ENCODE assay signal across 17 cellular contexts in genomic region chr7:102468416-102469350, GRCh38. TPM values are rescaled to one million over a fixed set of nuclear protein-coding genes. Genes with fewer than 3 reads are reported as not detected.
DNase-seq lines count a peak whose midpoint lies in the region; ATAC-seq and TF ChIP-seq lines count a peak whose summit lies in the region.
"Had no signal": no experiment of that assay in that cellular context is flagged by ENCODE, and none has a peak within 500 bp of the region (broad histone marks: within the 10 kb centered on the region; RNA-seq: fewer than 3 reads in every experiment).

No MANE protein-coding gene starts in this region.

- H3K4me2 ChIP-seq in neuronal stem cell (ENCODE audit: insufficient read depth, low read length, poor library complexity, severe bottlenecking), result no peak overlapping the region

- H3K36me3 Mint-ChIP-seq in CD14-positive monocyte, result peaks cover 13 to 17% of the 10 kb centered on the region in 2 donors
- H3K36me3 Mint-ChIP-seq: IgD-negative memory B cell had no signal

- H3K4me1 ChIP-seq in BE2C, result peaks cover 10% of the 10 kb centered on the region
- H3K4me1 ChIP-seq in neuronal stem cell (ENCODE audit: control insufficient read depth in 2 of 2, insufficient read depth in 1 of 2, low read depth in 1 of 2, low read length in 2 of 2), result peaks cover 5 to 6% of the 10 kb centered on the region in 2 donors

- H3K4me1 Mint-ChIP-seq in CD14-positive monocyte, result peaks cover 21% of the 10 kb centered on the region

- no peak for TF ChIP-seq CTCF in BE2C (IDR thresholded peaks at IDR 0.05; ENCODE audit: low read depth, low read length)
- no peak for TF ChIP-seq CTCF in CD14-positive monocyte (IDR thresholded peaks at IDR 0.05)

- no peak overlapping the region for H2BK12ac ChIP-seq in neuronal stem cell (ENCODE audit: low read length)

- no peak overlapping the region for H3K4me3 Mint-ChIP-seq in CD14-positive monocyte
- H3K4me3 Mint-ChIP-seq: activated CD8-positive, alpha-beta T cell treated with anti-CD3 and anti-CD28 coated beads, Interleukin-2, amount 10 ng/mL, durations not matched to agents 7 days and 5 days; activated T-cell treated with anti-CD3 and anti-CD28 coated beads, Interleukin-2, amount 50 U/mL, for 72 hours had no signal

- no CpG with 5 or more reads among the region's 42 CpGs for WGBS in neuronal stem cell (ENCODE audit: extremely low coverage in 2 of 2, insufficient read length in 2 of 2, insufficient replicate concordance in 1 of 2), 2 donors

- peaks cover 17% of the 10 kb centered on the region for H3K79me1 ChIP-seq in neuronal stem cell (ENCODE audit: low read depth, low read length)

- H3K27me3 Mint-ChIP-seq in CD14-positive monocyte (ENCODE audit: low read depth in 3 of 3), result peaks cover 0 to 2% (median 2%) of the 10 kb centered on the region in 3 donors
- H3K27me3 Mint-ChIP-seq: IgD-negative memory B cell had no signal

- H3K9me3 ChIP-seq in BE2C (no peaks in the 10 kb centered on the region), neuronal stem cell (replicated peaks in 1 of 2; ENCODE audit: control insufficient read depth in 2 of 2, insufficient read depth in 1 of 2, low read depth in 1 of 2, low read length in 2 of 2) (peaks cover 0 to 2% of the 10 kb centered on the region in 2 donors)
- H3K9me3 ChIP-seq: tibial artery had no signal

- no peak overlapping the region for H2BK5ac ChIP-seq in neuronal stem cell (ENCODE audit: low read length)

- H3K4me3 ChIP-seq in BE2C (ENCODE audit: low read depth, low read length), result no peak overlapping the region
- H3K4me3 ChIP-seq in neuronal stem cell (ENCODE audit: low read length in 2 of 2), result no peak overlapping the region
- H3K4me3 ChIP-seq: tibial artery had no signal

- H3K23ac ChIP-seq in neuronal stem cell (ENCODE audit: low read depth, low read length, poor library complexity), result peak overlapping the region; percentile 55

- no peak overlapping the region for H3K9ac ChIP-seq in neuronal stem cell (ENCODE audit: low read depth, low read length, poor library complexity)

- no peak overlapping the region for H3K14ac ChIP-seq in neuronal stem cell (ENCODE audit: low read length)

- H4K8ac ChIP-seq in neuronal stem cell (ENCODE audit: low read depth, low read length), result no peak overlapping the region

- H2AK5ac ChIP-seq in neuronal stem cell (ENCODE audit: low read depth, low read length), result no peak overlapping the region

- ATAC-seq in HG02642 (IDR thresholded peaks at IDR 0.05; ENCODE audit: poor library complexity, unreplicated experiment) (no peak), GM21786 (IDR thresholded peaks at IDR 0.05; ENCODE audit: unreplicated experiment) (no peak)
- ATAC-seq: activated CD8-positive, alpha-beta T cell treated with anti-CD3 and anti-CD28 coated beads, Interleukin-2, amount 10 ng/mL, durations not matched to agents 7 days and 5 days; activated T-cell treated with anti-CD3 and anti-CD28 coated beads, Interleukin-2, amount 50 U/mL, for 72 hours had no signal

- no peaks in the 10 kb centered on the region for H3K27me3 ChIP-seq in BE2C
- no peaks in the 10 kb centered on the region for H3K27me3 ChIP-seq in neuronal stem cell (ENCODE audit: control insufficient read depth in 3 of 3, insufficient read depth in 3 of 3, low read depth in 1 of 3, low read length in 3 of 3)
- H3K27me3 ChIP-seq: tibial artery had no signal

- intact Hi-C loops in CD14-positive monocyte (cut with micrococcal nuclease), result loop anchor here in 1 of 2 donors (10.0 kb wide), 1 partner anchor 184 kb away; the partner anchor contains the start of gene SH2B2

- H3K18ac ChIP-seq in neuronal stem cell (ENCODE audit: low read length), result no peak overlapping the region

- H2BK15ac ChIP-seq in neuronal stem cell (ENCODE audit: low read length), result no peak overlapping the region

- no peak overlapping the region for H3K27ac ChIP-seq in neuronal stem cell (replicated peaks; ENCODE audit: low read length)
- H3K27ac ChIP-seq: HL-60, tibial artery had no signal

- H3K9me3 Mint-ChIP-seq in CD14-positive monocyte, result no peaks in the 10 kb centered on the region
- H3K9me3 Mint-ChIP-seq: activated T-cell treated with anti-CD3 and anti-CD28 coated beads, Interleukin-2, amount 50 U/mL, for 72 hours; IgD-negative memory B cell had no signal

- H3K36me3 ChIP-seq in BE2C (peaks cover 36% of the 10 kb centered on the region), neuronal stem cell (replicated peaks in 1 of 2; ENCODE audit: control insufficient read depth in 2 of 2, insufficient read depth in 2 of 2, low read length in 2 of 2) (peaks cover 24 to 63% of the 10 kb centered on the region in 2 donors)

- H2BK120ac ChIP-seq in neuronal stem cell (ENCODE audit: low read depth, low read length), result no peak overlapping the region

- H3K4ac ChIP-seq in neuronal stem cell (ENCODE audit: low read length), result no peak overlapping the region

- DNase-seq in BE2C, result peak; percentile 64
- peak; percentile 45 for DNase-seq in CD14-positive monocyte (ENCODE audit: low spot score)
- peak; percentile 64 for DNase-seq in cerebellar cortex (ENCODE audit: low spot score)
- no peak for DNase-seq in neuronal stem cell (ENCODE audit: low spot score)
- DNase-seq in NCI-H2081 (lab: John Stamatoyannopoulos, UW), result no peak
- DNase-seq: activated CD8-positive, alpha-beta T cell treated with anti-CD3 and anti-CD28 coated beads, Interleukin-2, amount 10 ng/mL, durations not matched to agents 7 days and 5 days; activated T-cell treated with anti-CD3 and anti-CD28 coated beads, Interleukin-2, amount 50 U/mL, for 72 hours; EL; erythroblast; foreskin melanocyte; NCI-H748 treated with DMSO at 0.1 percent for 48 hours; stimulated activated naive CD4-positive, alpha-beta T cell treated with Interleukin-2 at 50 U/mL for 16 hours had no signal

- no peak overlapping the region for H4K91ac ChIP-seq in neuronal stem cell (ENCODE audit: low read depth, low read length, poor library complexity)

- H2AFZ ChIP-seq in neuronal stem cell (ENCODE audit: low read length), result no peak overlapping the region

- peak overlapping the region in 1 of 7 donors; percentile 66 for H3K27ac Mint-ChIP-seq in CD14-positive monocyte
- H3K27ac Mint-ChIP-seq: activated CD8-positive, alpha-beta T cell treated with anti-CD3 and anti-CD28 coated beads, Interleukin-2, amount 10 ng/mL, durations not matched to agents 7 days and 5 days; activated T-cell treated with anti-CD3 and anti-CD28 coated beads, Interleukin-2, amount 50 U/mL, for 72 hours; IgD-negative memory B cell had no signal

RNA-seq across cellular contexts. Expression of gene LRWD1, which starts 3.9 kb away (rescaled TPM):
- polyA plus RNA-seq in BE2C (2012; ENCODE audit: insufficient read depth, insufficient read length, low read depth), result 102 TPM
- polyA plus RNA-seq in CD14-positive monocyte, result 1 to 10 TPM; 5.4 to 6.1 TPM
- polyA plus RNA-seq in neuronal stem cell (2013, experiment 1 of 2), result 11.0 TPM
- polyA plus RNA-seq in neuronal stem cell (2013, experiment 2 of 2), result 11.6 TPM

RNA-seq across cellular contexts. Expression of gene ALKBH4, which starts 4.0 kb away (rescaled TPM):
- polyA plus RNA-seq in BE2C (2012; ENCODE audit: insufficient read depth, insufficient read length, low read depth), result 41.7 TPM
- polyA plus RNA-seq in CD14-positive monocyte, result 10 to 100 TPM in 1 of 2 donors, 1 to 10 TPM in 1; 9.7 to 11.8 TPM
- 13.2 TPM for polyA plus RNA-seq in neuronal stem cell (2013, experiment 1 of 2)
- polyA plus RNA-seq in neuronal stem cell (2013, experiment 2 of 2), result 13.2 TPM

RNA-seq across cellular contexts. Expression of gene POLR2J, which starts 10.0 kb away (rescaled TPM):
- 125 TPM for polyA plus RNA-seq in BE2C (2012; ENCODE audit: insufficient read depth, insufficient read length, low read depth)
- 100 to 1,000 TPM in 1 of 2 donors, 10 to 100 TPM in 1; 65.7 to 104 TPM for polyA plus RNA-seq in CD14-positive monocyte
- 136 TPM for polyA plus RNA-seq in neuronal stem cell (2013, experiment 1 of 2)
- 136 TPM for polyA plus RNA-seq in neuronal stem cell (2013, experiment 2 of 2)

RNA-seq across cellular contexts. Expression of gene ORAI2, which starts 35.3 kb away (rescaled TPM):
- 50.6 TPM for polyA plus RNA-seq in BE2C (2012; ENCODE audit: insufficient read depth, insufficient read length, low read depth)
- polyA plus RNA-seq in CD14-positive monocyte, result 10 to 100 TPM; 38.2 to 50.0 TPM
- polyA plus RNA-seq in neuronal stem cell (2013, experiment 1 of 2), result 31.9 TPM
- 32.2 TPM for polyA plus RNA-seq in neuronal stem cell (2013, experiment 2 of 2)

RNA-seq across cellular contexts. Expression of gene RASA4B, which starts 48.9 kb away (rescaled TPM):
- polyA plus RNA-seq in BE2C (2012; ENCODE audit: insufficient read depth, insufficient read length, low read depth), result 2.4 TPM
- 10 to 100 TPM in 1 of 2 donors, 1 to 10 TPM in 1; 6.3 to 20.1 TPM for polyA plus RNA-seq in CD14-positive monocyte
- polyA plus RNA-seq in neuronal stem cell (2013, experiment 1 of 2), result 9.5 TPM
- polyA plus RNA-seq in neuronal stem cell (2013, experiment 2 of 2), result 9.5 TPM

Comparison
In these comparisons a context has a peak if more than half of its experiments do, and no peak if none do; other contexts are left out.
1. DNase-seq: peak in BE2C (single experiment), CD14-positive monocyte (single experiment) and cerebellar cortex (single experiment); none in neuronal stem cell (single experiment) and NCI-H2081 (0 of 2).